In genomic region chr2:45643543-45644542, GRCh38 we compare ENCODE assay signal across 8 cellular contexts. TPM values are rescaled to one million over a fixed set of nuclear protein-coding genes. Genes with fewer than 3 reads are reported as not detected.
A peak's percentile ranks its signal among the peaks of the same experiment; 100 is the strongest.
DNase-seq lines count a peak whose midpoint lies in the region; ATAC-seq and TF ChIP-seq lines count a peak whose summit lies in the region.

No MANE protein-coding gene starts in this region.

- peaks cover 18% of the 10 kb centered on the region for H3K4me1 ChIP-seq in mucosa of descending colon (ENCODE audit: low read depth)

- H3K4me3 ChIP-seq in mucosa of descending colon = no peak overlapping the region

- ATAC-seq in HG03045 (IDR thresholded peaks at IDR 0.05; ENCODE audit: unreplicated experiment) (peak; percentile 85), mucosa of descending colon (peak; percentile 99)

- DNase-seq in SIG-M5 treated with dmso at 0.1 percent for 504 hours (lab: John Stamatoyannopoulos, UW; ENCODE audit: unreplicated experiment) = peak; percentile 15
- no peak for DNase-seq in SIG-M5 (lab: John Stamatoyannopoulos, UW)
- peak; percentile 67 for DNase-seq in NCI-H510A treated with DMSO at 0.1 percent for 48 hours (lab: John Stamatoyannopoulos, UW)
- DNase-seq in activated CD8-positive, alpha-beta memory T cell treated with anti-CD3 and anti-CD28 coated beads, Interleukin-2, amount 50 U/mL, for 4 hours = peak; percentile 78
- DNase-seq in epidermal melanocyte (ENCODE audit: insufficient read length, low spot score) = peak; percentile 70
- peak; percentile 69 to 84 (median 74) for DNase-seq in mucosa of descending colon
- DNase-seq in stimulated activated CD8-positive, alpha-beta memory T cell treated with anti-CD3 and anti-CD28 coated beads, Interleukin-4, amount 100 ng/mL, for 4 hours (ENCODE audit: low read depth in 2 of 2, low spot score in 1 of 2) = peak; percentile 34 to 49

- no peaks in the 10 kb centered on the region for H3K9me3 ChIP-seq in mucosa of descending colon

- H3K36me3 ChIP-seq in mucosa of descending colon (ENCODE audit: low read depth) = no peaks in the 10 kb centered on the region

- TF ChIP-seq CTCF in mucosa of descending colon (IDR thresholded peaks at IDR 0.05) = peak; percentile 92

- intact Hi-C loops in mucosa of descending colon (cut with DNase I, micrococcal nuclease) = loop anchor here (2.0 to 5.0 kb wide), 2 partner anchors 135 to 293 kb away; no protein-coding TSS in a partner anchor

RNA-seq across cellular contexts. Expression of gene PRKCE, which starts 7.6 kb away (rescaled TPM):
- total RNA-seq in mucosa of descending colon = 10 to 100 TPM; 24.5 to 52.0 (median 32.7) TPM

RNA-seq across cellular contexts. Expression of gene SRBD1, which starts 32.8 kb away (rescaled TPM):
- 10 to 100 TPM; 17.2 to 20.9 (median 17.3) TPM for total RNA-seq in mucosa of descending colon
